Comparison of ENCODE assay signal across 28 cellular contexts in genomic region chr5:179814090-179814489, GRCh38. TPM values are rescaled to one million over a fixed set of nuclear protein-coding genes. Genes with fewer than 3 reads are reported as not detected.
"Had no signal": no experiment of that assay in that cellular context is flagged by ENCODE, and none has a peak within 500 bp of the region (broad histone marks: within the 10 kb centered on the region; RNA-seq: fewer than 3 reads in every experiment).

No MANE protein-coding gene starts in this region.

- H3K9ac ChIP-seq: SK-N-SH had no signal

- H3K4me2 ChIP-seq: SK-N-SH had no signal

- H3K9me3 Mint-ChIP-seq: activated naive CD4-positive, alpha-beta T cell treated with anti-CD3 and anti-CD28 coated beads, Interleukin-2, amount 50 U/mL, for 72 hours; activated naive CD8-positive, alpha-beta T cell treated with anti-CD3 and anti-CD28 coated beads, Interleukin-2, amount 50 U/mL, for 24 hours; activated T-cell treated with anti-CD3 and anti-CD28 coated beads, Interleukin-2, amount 50 U/mL, for 4 hours had no signal

- ATAC-seq: activated naive CD4-positive, alpha-beta T cell treated with anti-CD3 and anti-CD28 coated beads, Interleukin-2, amount 50 U/mL, for 72 hours; activated naive CD8-positive, alpha-beta T cell treated with anti-CD3 and anti-CD28 coated beads, Interleukin-2, amount 50 U/mL, for 24 hours; activated T-cell treated with anti-CD3 and anti-CD28 coated beads, Interleukin-2, amount 50 U/mL, for 4 hours had no signal

- DNase-seq: activated CD4-positive, alpha-beta T cell treated with anti-CD3 and anti-CD28 coated beads for 48 hours; activated CD4-positive, alpha-beta T cell treated with anti-CD3 and anti-CD28 coated beads, Interleukin-2, amount 50 U/mL, for 4 hours; activated CD4-positive, CD25-positive, alpha-beta regulatory T cell treated with anti-CD3 and anti-CD28 coated beads, Interleukin-2, amount 50 U/mL, for 72 hours; activated effector memory CD4-positive, alpha-beta T cell treated with anti-CD3 and anti-CD28 coated beads, Interleukin-2, amount 50 U/mL, for 16 hours; activated naive CD4-positive, alpha-beta T cell treated with Interleukin-2 at 50 U/mL for 16 hours; activated naive CD8-positive, alpha-beta T cell treated with anti-CD3 and anti-CD28 coated beads, Interleukin-2, amount 50 U/mL, for 24 hours; activated T-cell treated with anti-CD3 and anti-CD28 coated beads, Interleukin-2, amount 50 U/mL, for 4 hours; amygdala; brain microvascular endothelial cell; KG1; NCI-H1048; NCI-H1417; NCI-H1694; NCI-H2029 treated with DMSO at 0.1 percent for 48 hours; NCI-H345; NCI-H510A; NCI-H526 treated with DMSO at 0.1 percent for 48 hours; NCI-H82; OCI-M1; Peyer's patch; Right ventricle myocardium superior; SJCRH30; SK-N-SH; T-helper 1 cell had no signal

- H3K4me3 ChIP-seq: cardiac muscle cell, Peyer's patch, SJCRH30 had no signal

- H3K27me3 ChIP-seq: brain microvascular endothelial cell, cardiac muscle cell, Peyer's patch, SJCRH30 had no signal

- H3K27ac Mint-ChIP-seq: activated naive CD4-positive, alpha-beta T cell treated with anti-CD3 and anti-CD28 coated beads, Interleukin-2, amount 50 U/mL, for 72 hours; activated naive CD8-positive, alpha-beta T cell treated with anti-CD3 and anti-CD28 coated beads, Interleukin-2, amount 50 U/mL, for 24 hours had no signal

- H3K27me3 Mint-ChIP-seq: activated naive CD8-positive, alpha-beta T cell treated with anti-CD3 and anti-CD28 coated beads, Interleukin-2, amount 50 U/mL, for 24 hours had no signal

- H3K36me3 ChIP-seq: cardiac muscle cell, Peyer's patch had no signal

- H3K27ac ChIP-seq: brain microvascular endothelial cell, cardiac muscle cell, Peyer's patch, SJCRH30 had no signal

- H3K4me3 Mint-ChIP-seq: activated naive CD8-positive, alpha-beta T cell treated with anti-CD3 and anti-CD28 coated beads, Interleukin-2, amount 50 U/mL, for 24 hours; activated T-cell treated with anti-CD3 and anti-CD28 coated beads, Interleukin-2, amount 50 U/mL, for 4 hours had no signal

- H3K9me3 ChIP-seq: Peyer's patch, SJCRH30, SK-N-SH had no signal

RNA-seq across cellular contexts. Expression of gene LTC4S, which starts 20.3 kb away (rescaled TPM):
- total RNA-seq: LHCN-M2, M059J, SJCRH30 had no signal
